Comparison of ENCODE assay signal across 10 cellular contexts in genomic region chr13:112892759-112893569, GRCh38.
DNase-seq lines count a peak whose midpoint lies in the region; ATAC-seq and TF ChIP-seq lines count a peak whose summit lies in the region.
"Had no signal": no experiment of that assay in that cellular context is flagged by ENCODE, and none has a peak within 500 bp of the region (broad histone marks: within the 10 kb centered on the region; RNA-seq: fewer than 3 reads in every experiment).

No MANE protein-coding gene starts in this region.

- no peak overlapping the region for H4K91ac ChIP-seq in trophoblast cell (ENCODE audit: low read depth, low read length)

- H3K36me3 Mint-ChIP-seq in endothelial cell (ENCODE audit: low read depth, unreplicated experiment): no peaks in the 10 kb centered on the region
- no peaks in the 10 kb centered on the region for H3K36me3 Mint-ChIP-seq in activated T-cell treated with anti-CD3 and anti-CD28 coated beads, Interleukin-2, amount 50 U/mL, for 72 hours (ENCODE audit: insufficient read depth in 2 of 2)

- H4K8ac ChIP-seq in trophoblast cell (ENCODE audit: low read depth, low read length): no peak overlapping the region

- TF ChIP-seq CTCF in endothelial cell (IDR thresholded peaks at IDR 0.05; ENCODE audit: unreplicated experiment): no peak

- H3K9ac ChIP-seq in trophoblast cell (ENCODE audit: low read length): no peak overlapping the region

- peaks cover 18% of the 10 kb centered on the region for H3K4me1 Mint-ChIP-seq in endothelial cell (ENCODE audit: unreplicated experiment)
- H3K4me1 Mint-ChIP-seq in activated T-cell treated with anti-CD3 and anti-CD28 coated beads, Interleukin-2, amount 50 U/mL, for 72 hours (ENCODE audit: low read depth): no peaks in the 10 kb centered on the region

- H3K79me2 ChIP-seq in trophoblast cell (ENCODE audit: control insufficient read depth, insufficient read depth, low read length, poor library complexity): no peaks in the 10 kb centered on the region

- H2AFZ ChIP-seq in trophoblast cell (ENCODE audit: insufficient read depth, low read length, poor library complexity): no peak overlapping the region

- no peak overlapping the region for H2BK120ac ChIP-seq in trophoblast cell (ENCODE audit: insufficient read depth, low read length, poor library complexity)

- H3K27ac ChIP-seq in trophoblast cell (ENCODE audit: low read depth, low read length): no peak overlapping the region
- H3K27ac ChIP-seq: 22Rv1 had no signal

- peak overlapping the region; percentile 86 for H3K4me3 Mint-ChIP-seq in endothelial cell (ENCODE audit: unreplicated experiment)
- no peak overlapping the region for H3K4me3 Mint-ChIP-seq in activated T-cell treated with anti-CD3 and anti-CD28 coated beads, Interleukin-2, amount 50 U/mL, for 72 hours
- H3K4me3 Mint-ChIP-seq: central memory CD8-positive, alpha-beta T cell had no signal

- peaks cover 1% of the 10 kb centered on the region for H3K9me3 ChIP-seq in trophoblast cell (ENCODE audit: insufficient read depth, low read depth, low read length)

- DNase-seq in DMS153 treated with DMSO at 0.1 percent for 48 hours (lab: John Stamatoyannopoulos, UW; ENCODE audit: unreplicated experiment) (peak; percentile 9), DMS153 (lab: John Stamatoyannopoulos, UW) (no peak), MV-4-11 (lab: John Stamatoyannopoulos, UW) (peak; percentile 29), endothelial cell (ENCODE audit: low spot score) (no peak), trophoblast cell (no peak), iPS-NIHi11 (ENCODE audit: low spot score) (no peak), OCI-M2 (lab: John Stamatoyannopoulos, UW; ENCODE audit: unreplicated experiment) (no peak)
- no peak for DNase-seq in activated T-cell treated with anti-CD3 and anti-CD28 coated beads, Interleukin-2, amount 50 U/mL, for 72 hours

- H3K27me3 ChIP-seq in trophoblast cell (ENCODE audit: insufficient read depth, low read length): no peaks in the 10 kb centered on the region

- H3K79me1 ChIP-seq in trophoblast cell (ENCODE audit: low read length): peaks cover 3% of the 10 kb centered on the region

- H3K9me3 Mint-ChIP-seq in endothelial cell (ENCODE audit: unreplicated experiment): no peaks in the 10 kb centered on the region
- H3K9me3 Mint-ChIP-seq in activated T-cell treated with anti-CD3 and anti-CD28 coated beads, Interleukin-2, amount 50 U/mL, for 72 hours: no peaks in the 10 kb centered on the region
- H3K9me3 Mint-ChIP-seq: central memory CD8-positive, alpha-beta T cell had no signal

- no peaks in the 10 kb centered on the region for H3K36me3 ChIP-seq in trophoblast cell (ENCODE audit: control insufficient read depth in 1 of 2, insufficient read depth in 2 of 2, low read length in 2 of 2)

- no peak overlapping the region for H3K4me3 ChIP-seq in trophoblast cell (ENCODE audit: low read depth, low read length)

- no peak for ATAC-seq in activated T-cell treated with anti-CD3 and anti-CD28 coated beads, Interleukin-2, amount 50 U/mL, for 72 hours (replicated peaks in 1 of 2)

- H3K27ac Mint-ChIP-seq in endothelial cell (ENCODE audit: unreplicated experiment): peak overlapping the region; percentile 68
- H3K27ac Mint-ChIP-seq in activated T-cell treated with anti-CD3 and anti-CD28 coated beads, Interleukin-2, amount 50 U/mL, for 72 hours: no peak overlapping the region

- no peak overlapping the region for H2BK5ac ChIP-seq in trophoblast cell (ENCODE audit: low read depth, low read length, poor library complexity)

- no peak overlapping the region for H2AK5ac ChIP-seq in trophoblast cell (ENCODE audit: low read length)

- no peak overlapping the region for H3K23ac ChIP-seq in trophoblast cell (ENCODE audit: low read length)

- peaks cover 7 to 10% of the 10 kb centered on the region in 2 experiments for H3K4me1 ChIP-seq in trophoblast cell (ENCODE audit: control insufficient read depth in 1 of 2, insufficient read depth in 2 of 2, low read length in 2 of 2)

- H4K12ac ChIP-seq in trophoblast cell (ENCODE audit: low read depth, low read length): no peak overlapping the region

- peak overlapping the region; percentile 58 for H3K4me2 ChIP-seq in trophoblast cell (ENCODE audit: low read length)

- no CpG with 5 or more reads among the region's 24 CpGs for WGBS in trophoblast cell (ENCODE audit: extremely low coverage, insufficient coverage, insufficient read length)

- H3K18ac ChIP-seq in trophoblast cell (ENCODE audit: low read length): no peak overlapping the region

- no peak overlapping the region for H3K4ac ChIP-seq in trophoblast cell (ENCODE audit: low read depth, low read length)

- no peak overlapping the region for H2BK12ac ChIP-seq in trophoblast cell (ENCODE audit: low read length)

- H3K14ac ChIP-seq in trophoblast cell (ENCODE audit: low read length): no peak overlapping the region

- peaks cover 19% of the 10 kb centered on the region for H3K27me3 Mint-ChIP-seq in endothelial cell (ENCODE audit: unreplicated experiment)
- H3K27me3 Mint-ChIP-seq in activated T-cell treated with anti-CD3 and anti-CD28 coated beads, Interleukin-2, amount 50 U/mL, for 72 hours (ENCODE audit: low read depth): peaks cover 15% of the 10 kb centered on the region

Comparison
In these comparisons a context has a peak if more than half of its experiments do, and no peak if none do; other contexts are left out.
1. DNase-seq: peak in DMS153 treated with DMSO at 0.1 percent for 48 hours (single experiment) and MV-4-11 (single experiment); none in DMS153 (single experiment), endothelial cell (single experiment), trophoblast cell (0 of 2), activated T-cell treated with anti-CD3 and anti-CD28 coated beads, Interleukin-2, amount 50 U/mL, for 72 hours (0 of 2), iPS-NIHi11 (single experiment) and OCI-M2 (single experiment).